Comparison of ENCODE assay signal across 8 cellular contexts in the genomic region with DNA sequence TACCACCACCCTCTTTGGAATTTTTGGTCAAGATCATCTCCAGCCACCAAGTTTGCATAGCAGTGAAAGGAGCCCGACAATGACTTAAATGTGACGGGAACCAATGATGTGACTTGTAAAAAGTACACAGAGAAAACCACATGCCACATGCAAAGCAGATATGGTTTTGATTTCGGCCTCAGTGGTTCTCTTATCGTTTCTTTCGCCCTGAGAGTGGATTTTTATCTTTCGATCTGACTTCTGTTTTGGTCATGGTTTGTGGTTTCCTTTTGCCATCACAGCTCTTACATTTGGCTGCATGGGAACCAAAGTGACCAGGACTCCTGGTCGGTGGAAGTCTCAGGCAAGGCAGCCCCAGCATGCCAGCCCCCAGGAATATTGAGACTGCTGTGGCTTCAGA. TPM values are rescaled to one million over a fixed set of nuclear protein-coding genes. Genes with fewer than 3 reads are reported as not detected.
DNase-seq lines count a peak whose midpoint lies in the region; ATAC-seq and TF ChIP-seq lines count a peak whose summit lies in the region.

No MANE protein-coding gene starts in this region.

- peaks cover 6 to 40% (median 21%) of the 10 kb centered on the region in 11 experiments; a peak in 16 of 22 replicates for H3K36me3 ChIP-seq in BLaER1 treated with 17β-estradiol and CSF1 and Interleukin-3, amounts not matched to agents 10 nM and 100 nM
- no peaks in the 10 kb centered on the region for H3K36me3 ChIP-seq in gastrocnemius medialis

- peaks cover 68% of the 10 kb centered on the region for H3K27me3 Mint-ChIP-seq in activated T-cell treated with anti-CD3 and anti-CD28 coated beads, Interleukin-2, amount 50 U/mL, for 4 hours (ENCODE audit: low read depth)

- H4K20me1 ChIP-seq in BLaER1 treated with 17β-estradiol and CSF1 and Interleukin-3, amounts not matched to agents 10 nM and 100 nM, result peaks cover 99 to 100% (median 100%) of the 10 kb centered on the region in 11 experiments

- no peak overlapping the region for H3K4me3 ChIP-seq in BLaER1 treated with 17β-estradiol and CSF1 and Interleukin-3, amounts not matched to agents 10 nM and 100 nM
- no peak overlapping the region for H3K4me3 ChIP-seq in gastrocnemius medialis

- TF ChIP-seq POLR2A in gastrocnemius medialis (IDR thresholded peaks at IDR 0.05), result no peak

- DNase-seq in activated T-cell treated with anti-CD3 and anti-CD28 coated beads, Interleukin-2, amount 50 U/mL, for 4 hours, result no peak
- DNase-seq in midbrain (lab: John Stamatoyannopoulos, UW), result no peak
- DNase-seq in gastrocnemius medialis, result no peak
- no peak for DNase-seq in kidney glomerular epithelial cell (lab: John Stamatoyannopoulos, UW)
- DNase-seq in activated effector memory CD4-positive, alpha-beta T cell treated with anti-CD3 and anti-CD28 coated beads, Interleukin-2, amount 50 U/mL, for 16 hours, result no peak

- H3K4me1 ChIP-seq in BLaER1 treated with 17β-estradiol and CSF1 and Interleukin-3, amounts not matched to agents 10 nM and 100 nM, result peaks cover 42 to 56% (median 50%) of the 10 kb centered on the region in 10 experiments
- H3K4me1 ChIP-seq in gastrocnemius medialis, result peaks cover 6 to 15% of the 10 kb centered on the region in 2 donors

- no peak overlapping the region for H3K27ac ChIP-seq in BLaER1 treated with 17β-estradiol and CSF1 and Interleukin-3, amounts not matched to agents 10 nM and 100 nM
- no peak overlapping the region for H3K27ac ChIP-seq in gastrocnemius medialis

- in situ Hi-C loops in gastrocnemius medialis (cut with MboI; ENCODE audit: low sequenced_read_pairs in 4 of 4), result no loop called here

- no peak for TF ChIP-seq CTCF in gastrocnemius medialis (IDR thresholded peaks at IDR 0.05 in 4 of 5, conservative IDR thresholded peaks at IDR 0.05 in 1 of 5)

- H3K4me3 Mint-ChIP-seq in activated T-cell treated with anti-CD3 and anti-CD28 coated beads, Interleukin-2, amount 50 U/mL, for 4 hours, result no peak overlapping the region

- no peaks in the 10 kb centered on the region for H3K9me3 Mint-ChIP-seq in activated T-cell treated with anti-CD3 and anti-CD28 coated beads, Interleukin-2, amount 50 U/mL, for 4 hours

- intact Hi-C loops in gastrocnemius medialis (cut with DNase I; ENCODE audit: low total_unique reads), result no loop called here

- H3K27me3 ChIP-seq in BLaER1 treated with 17β-estradiol and CSF1 and Interleukin-3, amounts not matched to agents 10 nM and 100 nM, result peaks cover 0 to 71% (median 18%) of the 10 kb centered on the region in 11 experiments; a peak in 16 of 22 replicates
- H3K27me3 ChIP-seq in gastrocnemius medialis, result no peaks in the 10 kb centered on the region

- peak overlapping the region in 1 of 11 experiments; percentile 5; a peak in 1 of 22 replicates for H3K9ac ChIP-seq in BLaER1 treated with 17β-estradiol and CSF1 and Interleukin-3, amounts not matched to agents 10 nM and 100 nM

- ATAC-seq in GM19372 (IDR thresholded peaks at IDR 0.05; ENCODE audit: low read depth, unreplicated experiment) (peak; percentile 95), HG03175 (IDR thresholded peaks at IDR 0.05; ENCODE audit: unreplicated experiment) (peak; percentile 94), gastrocnemius medialis (no peak)
- ATAC-seq in activated T-cell treated with anti-CD3 and anti-CD28 coated beads, Interleukin-2, amount 50 U/mL, for 4 hours, result peak; percentile 81 to 82

- peak overlapping the region; percentile 44 to 81 (median 74) for H3K4me2 ChIP-seq in BLaER1 treated with 17β-estradiol and CSF1 and Interleukin-3, amounts not matched to agents 10 nM and 100 nM

- H3K36me3 Mint-ChIP-seq in activated T-cell treated with anti-CD3 and anti-CD28 coated beads, Interleukin-2, amount 50 U/mL, for 4 hours (ENCODE audit: insufficient read depth), result no peaks in the 10 kb centered on the region

- peaks cover 25% of the 10 kb centered on the region for H3K4me1 Mint-ChIP-seq in activated T-cell treated with anti-CD3 and anti-CD28 coated beads, Interleukin-2, amount 50 U/mL, for 4 hours (ENCODE audit: low read depth)

- H3K9me3 ChIP-seq in BLaER1 treated with 17β-estradiol and CSF1 and Interleukin-3, amounts not matched to agents 10 nM and 100 nM (replicated peaks in 1 of 11), result no peaks in the 10 kb centered on the region
- H3K9me3 ChIP-seq in gastrocnemius medialis, result no peaks in the 10 kb centered on the region

RNA-seq across cellular contexts. Expression of gene TCF7L2, which starts 31.5 kb away (rescaled TPM):
- 1 to 10 TPM in 1 of 3 donors, under 1 TPM in 2; 0.76 to 1.9 (median 0.90) TPM for total RNA-seq in activated T-cell treated with anti-CD3 and anti-CD28 coated beads, Interleukin-2, amount 50 U/mL, for 4 hours
- 1 to 10 TPM; 4.6 to 5.1 (median 5.0) TPM for total RNA-seq in gastrocnemius medialis

Comparison
In these comparisons a context has a peak if more than half of its experiments do, and no peak if none do; other contexts are left out.
1. ATAC-seq: peak in GM19372 (single experiment), HG03175 (single experiment) and activated T-cell treated with anti-CD3 and anti-CD28 coated beads, Interleukin-2, amount 50 U/mL, for 4 hours (2 of 2); none in gastrocnemius medialis (0 of 2).